7 cellular contexts compared by ENCODE assay signal in genomic region chr6:40879169-40879568, GRCh38.
"Had no signal": no experiment of that assay in that cellular context is flagged by ENCODE, and none has a peak within 500 bp of the region (broad histone marks: within the 10 kb centered on the region; RNA-seq: fewer than 3 reads in every experiment).

No MANE protein-coding gene starts in this region.

- ATAC-seq: HepG2, K562 had no signal

- DNase-seq: IMR-90, KBM-7, KG1 had no signal

- H3K4me3 ChIP-seq: K562 had no signal

- FAIRE-seq: HTR-8/SVneo, K562 had no signal

- H3K27ac ChIP-seq: HL-60 had no signal
